In genomic region chr16:48542020-48542473, GRCh38 we compare ENCODE assay signal across 9 cellular contexts.
DNase-seq lines count a peak whose midpoint lies in the region; ATAC-seq, FAIRE-seq and TF ChIP-seq lines count a peak whose summit lies in the region.
"Had no signal": no experiment of that assay in that cellular context is flagged by ENCODE, and none has a peak within 500 bp of the region (broad histone marks: within the 10 kb centered on the region; RNA-seq: fewer than 3 reads in every experiment).

No MANE protein-coding gene starts in this region.

- H3K4me1 Mint-ChIP-seq in activated CD4-positive, alpha-beta T cell treated with anti-CD3 and anti-CD28 coated beads for 36 hours: peaks cover 10% of the 10 kb centered on the region
- peaks cover 9% of the 10 kb centered on the region for H3K4me1 Mint-ChIP-seq in activated CD4-positive, alpha-beta T cell treated with anti-CD3 and anti-CD28 coated beads, Interleukin-2, amount 10 ng/mL, durations not matched to agents 7 days and 5 days
- H3K4me1 Mint-ChIP-seq in stimulated activated memory B cell treated with anti-CD40 and anti-IgM and Interleukin-4, amounts not matched to agents 10 μg/mL and 1 μg/mL and 100 μg/mL, for 72 hours: peaks cover 32% of the 10 kb centered on the region

- no peaks in the 10 kb centered on the region for H3K9me3 Mint-ChIP-seq in activated CD4-positive, alpha-beta T cell treated with anti-CD3 and anti-CD28 coated beads for 36 hours (ENCODE audit: low read depth)
- no peaks in the 10 kb centered on the region for H3K9me3 Mint-ChIP-seq in activated CD4-positive, alpha-beta T cell treated with anti-CD3 and anti-CD28 coated beads, Interleukin-2, amount 10 ng/mL, durations not matched to agents 7 days and 5 days
- no peaks in the 10 kb centered on the region for H3K9me3 Mint-ChIP-seq in stimulated activated memory B cell treated with anti-CD40 and anti-IgM and Interleukin-4, amounts not matched to agents 10 μg/mL and 1 μg/mL and 100 μg/mL, for 72 hours
- H3K9me3 Mint-ChIP-seq: activated T-cell treated with anti-CD3 and anti-CD28 coated beads, Interleukin-2, amount 50 U/mL, for 72 hours had no signal

- no peaks in the 10 kb centered on the region for H3K27me3 Mint-ChIP-seq in activated CD4-positive, alpha-beta T cell treated with anti-CD3 and anti-CD28 coated beads for 36 hours
- no peaks in the 10 kb centered on the region for H3K27me3 Mint-ChIP-seq in activated CD4-positive, alpha-beta T cell treated with anti-CD3 and anti-CD28 coated beads, Interleukin-2, amount 10 ng/mL, durations not matched to agents 7 days and 5 days
- H3K27me3 Mint-ChIP-seq in stimulated activated memory B cell treated with anti-CD40 and anti-IgM and Interleukin-4, amounts not matched to agents 10 μg/mL and 1 μg/mL and 100 μg/mL, for 72 hours: no peaks in the 10 kb centered on the region

- WGBS in K562 (ENCODE audit: insufficient coverage, low coverage, missing lambda C conversion rate): 92% methylated on average over 13 of the region's 15 CpGs

- no peak overlapping the region for H3K27ac Mint-ChIP-seq in activated CD4-positive, alpha-beta T cell treated with anti-CD3 and anti-CD28 coated beads for 36 hours
- H3K27ac Mint-ChIP-seq in activated CD4-positive, alpha-beta T cell treated with anti-CD3 and anti-CD28 coated beads, Interleukin-2, amount 10 ng/mL, durations not matched to agents 7 days and 5 days: no peak overlapping the region
- no peak overlapping the region for H3K27ac Mint-ChIP-seq in stimulated activated memory B cell treated with anti-CD40 and anti-IgM and Interleukin-4, amounts not matched to agents 10 μg/mL and 1 μg/mL and 100 μg/mL, for 72 hours
- H3K27ac Mint-ChIP-seq: activated T-cell treated with anti-CD3 and anti-CD28 coated beads, Interleukin-2, amount 50 U/mL, for 72 hours had no signal

- peaks cover 12% of the 10 kb centered on the region for H3K36me3 Mint-ChIP-seq in activated CD4-positive, alpha-beta T cell treated with anti-CD3 and anti-CD28 coated beads for 36 hours (ENCODE audit: low read depth)
- H3K36me3 Mint-ChIP-seq in activated CD4-positive, alpha-beta T cell treated with anti-CD3 and anti-CD28 coated beads, Interleukin-2, amount 10 ng/mL, durations not matched to agents 7 days and 5 days (ENCODE audit: low read depth): peaks cover 41% of the 10 kb centered on the region
- H3K36me3 Mint-ChIP-seq in stimulated activated memory B cell treated with anti-CD40 and anti-IgM and Interleukin-4, amounts not matched to agents 10 μg/mL and 1 μg/mL and 100 μg/mL, for 72 hours: peaks cover 48% of the 10 kb centered on the region

- BruUV-seq in K562 (replicated peaks; lab: Mats Ljungman, UMichigan): no TSS peak

- no peak overlapping the region for H2AFZ ChIP-seq in K562 (ENCODE audit: low read depth, low read length)

- no peaks in the 10 kb centered on the region for H3K79me2 ChIP-seq in K562 (ENCODE audit: control insufficient read depth, insufficient read depth, low read length)

- no peak for TF ChIP-seq RAD21 in K562 (CRISPR knock-in tag; conservative IDR thresholded peaks at IDR 0.05 in 1 of 2, IDR thresholded peaks at IDR 0.05 in 1 of 2)

- H3K4me3 Mint-ChIP-seq in activated CD4-positive, alpha-beta T cell treated with anti-CD3 and anti-CD28 coated beads for 36 hours: no peak overlapping the region
- H3K4me3 Mint-ChIP-seq in activated CD4-positive, alpha-beta T cell treated with anti-CD3 and anti-CD28 coated beads, Interleukin-2, amount 10 ng/mL, durations not matched to agents 7 days and 5 days: no peak overlapping the region
- no peak overlapping the region for H3K4me3 Mint-ChIP-seq in stimulated activated memory B cell treated with anti-CD40 and anti-IgM and Interleukin-4, amounts not matched to agents 10 μg/mL and 1 μg/mL and 100 μg/mL, for 72 hours
- H3K4me3 Mint-ChIP-seq: activated T-cell treated with anti-CD3 and anti-CD28 coated beads, Interleukin-2, amount 50 U/mL, for 72 hours had no signal

- H3K4me1 ChIP-seq in K562 (replicated peaks in 1 of 2; ENCODE audit: control insufficient read depth in 2 of 2, insufficient read depth in 2 of 2, low read length in 2 of 2): no peaks in the 10 kb centered on the region; a peak in 1 of 5 replicates

- no peak overlapping the region for H3K27ac ChIP-seq in K562 (ENCODE audit: extremely low read depth, low read depth, low read length)

- H3K4me2 ChIP-seq in K562 (ENCODE audit: insufficient read depth, low read length): no peak overlapping the region

- peak; percentile 45 for TF ChIP-seq CTCF in NB4 (IDR thresholded peaks at IDR 0.05; ENCODE audit: low read depth, low read length)
- TF ChIP-seq CTCF in K562 (IDR thresholded peaks at IDR 0.05 in 2 of 3, conservative IDR thresholded peaks at IDR 0.05 in 1 of 3; ENCODE audit: insufficient read depth in 2 of 3, low read depth in 1 of 3, low read length in 3 of 3): peak; percentile 4 to 27 (median 14); a peak in 1 of 6 replicates

- POLR2A ChIA-PET in activated CD4-positive, alpha-beta T cell treated with anti-CD3 and anti-CD28 coated beads for 36 hours (lab: Charles Lee): no interaction called here
- POLR2A ChIA-PET in activated CD4-positive, alpha-beta T cell treated with anti-CD3 and anti-CD28 coated beads, Interleukin-2, amount 10 ng/mL, durations not matched to agents 7 days and 5 days (lab: Charles Lee): no interaction called here
- POLR2A ChIA-PET in K562 (lab: Yijun Ruan, JAX): interaction anchor here (1.0 kb wide), 1 partner anchor 13 kb away, joined by 4 read pairs; no protein-coding TSS in a partner anchor

- CTCF ChIA-PET in activated CD4-positive, alpha-beta T cell treated with anti-CD3 and anti-CD28 coated beads for 36 hours (lab: Charles Lee): interaction anchor here (0.6 to 5.2 kb wide), 2 partner anchors 81 to 310 kb away, joined by 3 to 23 read pairs; no protein-coding TSS in a partner anchor
- CTCF ChIA-PET in activated CD4-positive, alpha-beta T cell treated with anti-CD3 and anti-CD28 coated beads, Interleukin-2, amount 10 ng/mL, durations not matched to agents 7 days and 5 days (lab: Charles Lee): interaction anchor here (1.8 kb wide), 1 partner anchor 8 kb away, joined by 7 read pairs; no protein-coding TSS in a partner anchor
- CTCF ChIA-PET in K562 (lab: Yijun Ruan, JAX; ENCODE audit: low intra/inter-chr PET ratio): interaction anchor here (0.5 to 0.6 kb wide), 2 partner anchors 80 to 194 kb away, joined by 5 to 6 read pairs; no protein-coding TSS in a partner anchor

- peak; percentile 47 for DNase-seq in activated CD4-positive, alpha-beta T cell treated with anti-CD3 and anti-CD28 coated beads for 36 hours
- no peak for DNase-seq in activated CD4-positive, alpha-beta T cell treated with anti-CD3 and anti-CD28 coated beads, Interleukin-2, amount 10 ng/mL, durations not matched to agents 7 days and 5 days
- DNase-seq in NB4 (ENCODE audit: low read depth) (peak; percentile 69), K562 (ENCODE audit: extremely low read depth in 1 of 4, low spot score in 3 of 4) (no peak), hypothalamus (lab: John Stamatoyannopoulos, UW) (peak in 40 of 51 donors; percentile 14 to 78 (median 58)), ecto neural progenitor cell (ENCODE audit: low spot score) (no peak)

- TF ChIP-seq EP300 in K562 (IDR thresholded peaks at IDR 0.05; ENCODE audit: low read length): no peak

- H3K4me3 ChIP-seq in NB4 (ENCODE audit: low read depth, low read length) (no peak overlapping the region), K562 (no peak overlapping the region)

- in situ Hi-C loops in K562 (cut with MboI): no loop called here

- no peaks in the 10 kb centered on the region for H3K9me3 ChIP-seq in K562 (replicated peaks; ENCODE audit: control insufficient read depth, insufficient read depth, low read depth, low read length)

- no peak overlapping the region for H3K9ac ChIP-seq in K562 (ENCODE audit: insufficient read depth in 1 of 2, low read depth in 2 of 2, low read length in 2 of 2)

- H3K9me1 ChIP-seq in K562 (ENCODE audit: control insufficient read depth, insufficient read depth, low read length): no peaks in the 10 kb centered on the region

- peak; percentile 56 for ATAC-seq in activated CD4-positive, alpha-beta T cell treated with anti-CD3 and anti-CD28 coated beads for 36 hours
- ATAC-seq in K562: no peak
- ATAC-seq in stimulated activated memory B cell treated with anti-CD40 and anti-IgM and Interleukin-4, amounts not matched to agents 10 μg/mL and 1 μg/mL and 100 μg/mL, for 72 hours: peak; percentile 75
- ATAC-seq in GM21390 (IDR thresholded peaks at IDR 0.05; ENCODE audit: unreplicated experiment): no peak

- H4K20me1 ChIP-seq in K562 (replicated peaks; ENCODE audit: control insufficient read depth, insufficient read depth, low read length): peaks cover 4% of the 10 kb centered on the region; the same call in 1 of the 2 replicates

- H3K27me3 ChIP-seq in K562 (ENCODE audit: control insufficient read depth in 2 of 2, insufficient read depth in 2 of 2, low read length in 2 of 2): no peaks in the 10 kb centered on the region

- intact Hi-C loops in activated CD4-positive, alpha-beta T cell treated with anti-CD3 and anti-CD28 coated beads for 36 hours (cut with DNase I, micrococcal nuclease): loop anchor here (1.0 to 5.0 kb wide), 3 partner anchors 189 to 310 kb away; no protein-coding TSS in a partner anchor
- intact Hi-C loops in K562 (cut with micrococcal nuclease): no loop called here

- no peak for FAIRE-seq in K562 (lab: Jason Lieb, UNC)

- TF ChIP-seq POLR2A in NB4 (IDR thresholded peaks at IDR 0.05; ENCODE audit: extremely low read depth, insufficient read length) (no peak), K562 (conservative IDR thresholded peaks at IDR 0.05) (no peak)

- H3K36me3 ChIP-seq in K562 (ENCODE audit: control insufficient read depth, insufficient read depth, low read length): peaks cover 33% of the 10 kb centered on the region; the same call in 2 of the 3 replicates

TF ChIP-seq in K562, 482 proteins besides CTCF, POLR2A, EP300 and RAD21 (continues in another document):
- TF ChIP-seq ZBTB34 (CRISPR knock-in tag; IDR thresholded peaks at IDR 0.05): no peak
- no peak for TF ChIP-seq MTA2 (IDR thresholded peaks at IDR 0.05; ENCODE audit: low read depth)
- TF ChIP-seq ZNF347 (CRISPR knock-in tag; IDR thresholded peaks at IDR 0.05; ENCODE audit: low read depth): no peak
- TF ChIP-seq POLR2G (IDR thresholded peaks at IDR 0.05; ENCODE audit: low read depth, low read length): peak; percentile 43
- no peak for TF ChIP-seq ARID2 (IDR thresholded peaks at IDR 0.05)

Comparison
In these comparisons a context has a peak if more than half of its experiments do, and no peak if none do; other contexts are left out.
1. DNase-seq: peak in activated CD4-positive, alpha-beta T cell treated with anti-CD3 and anti-CD28 coated beads for 36 hours (single experiment), NB4 (single experiment) and hypothalamus (40 of 51); none in activated CD4-positive, alpha-beta T cell treated with anti-CD3 and anti-CD28 coated beads, Interleukin-2, amount 10 ng/mL, durations not matched to agents 7 days and 5 days (single experiment), K562 (0 of 4) and ecto neural progenitor cell (single experiment).
2. ATAC-seq: peak in activated CD4-positive, alpha-beta T cell treated with anti-CD3 and anti-CD28 coated beads for 36 hours (single experiment) and stimulated activated memory B cell treated with anti-CD40 and anti-IgM and Interleukin-4, amounts not matched to agents 10 μg/mL and 1 μg/mL and 100 μg/mL, for 72 hours (single experiment); none in K562 (single experiment) and GM21390 (single experiment).